1 cellular context compared by ENCODE assay signal in genomic region chr7:42082144-42082543, GRCh38.
TF ChIP-seq lines count a peak whose summit lies in the region.

No MANE protein-coding gene starts in this region.

TF ChIP-seq in WTC11, 78 proteins besides CTCF, POLR2A, EP300 and RAD21 (continued from another document):
- TF ChIP-seq SMAD3 (CRISPR knock-in tag; IDR thresholded peaks at IDR 0.05; ENCODE audit: borderline replicate concordance) = no peak
- no peak for TF ChIP-seq NFE2L1 (CRISPR knock-in tag; IDR thresholded peaks at IDR 0.05)
- no peak for TF ChIP-seq ZNF263 (CRISPR knock-in tag; IDR thresholded peaks at IDR 0.05; ENCODE audit: low read depth)
- no peak for TF ChIP-seq ZNF219 (CRISPR knock-in tag; IDR thresholded peaks at IDR 0.05; ENCODE audit: borderline replicate concordance)
- no peak for TF ChIP-seq GABPB1 (CRISPR knock-in tag; IDR thresholded peaks at IDR 0.05)
- TF ChIP-seq JUN (CRISPR knock-in tag; IDR thresholded peaks at IDR 0.05) = no peak
- TF ChIP-seq ZNF671 (CRISPR knock-in tag; IDR thresholded peaks at IDR 0.05) = no peak
- TF ChIP-seq ZNF138 (CRISPR knock-in tag; conservative IDR thresholded peaks at IDR 0.05) = no peak
- TF ChIP-seq MLX (CRISPR knock-in tag; IDR thresholded peaks at IDR 0.05) = no peak
- TF ChIP-seq ZNF232 (CRISPR knock-in tag; IDR thresholded peaks at IDR 0.05) = no peak
